Comparison of ENCODE assay signal across 25 cellular contexts in genomic region chr6:104579464-104579863, GRCh38.
DNase-seq lines count a peak whose midpoint lies in the region; ATAC-seq, FAIRE-seq and TF ChIP-seq lines count a peak whose summit lies in the region.
"Had no signal": no experiment of that assay in that cellular context is flagged by ENCODE, and none has a peak within 500 bp of the region (broad histone marks: within the 10 kb centered on the region; RNA-seq: fewer than 3 reads in every experiment).

No MANE protein-coding gene starts in this region.

- H3K36me3 Mint-ChIP-seq in GM23338 (ENCODE audit: low read depth) = no peaks in the 10 kb centered on the region; the same call in 2 of the 3 replicates
- H3K36me3 Mint-ChIP-seq: CD14-positive monocyte had no signal

- DNase-seq in GM23338 (ENCODE audit: low spot score) (peak; percentile 25), OCI-LY7 (ENCODE audit: low spot score) (no peak), endothelial cell of umbilical vein (ENCODE audit: low read depth, low spot score) (no peak), trophoblast cell (peak; percentile 25 to 59), NCI-H146 (lab: John Stamatoyannopoulos, UW) (no peak), H54 (ENCODE audit: insufficient read length, low spot score) (no peak)
- DNase-seq: DMS53, GF-D8, H9, HFFc6, Kasumi-1, MG63, NCI-H1417, NCI-H187, NCI-H226, NCI-H524 treated with DMSO at 0.1 percent for 48 hours, NCI-H82, OCI-M1 had no signal

- H3K9me2 ChIP-seq in GM23338 (ENCODE audit: insufficient read depth) = no peaks in the 10 kb centered on the region
- H3K9me2 ChIP-seq in OCI-LY7 (ENCODE audit: insufficient read depth, low read length) = no peaks in the 10 kb centered on the region

- H3K4ac ChIP-seq in trophoblast cell (ENCODE audit: low read depth, low read length) = no peak overlapping the region

- H3K23ac ChIP-seq in trophoblast cell (ENCODE audit: low read length) = no peak overlapping the region

- no peak overlapping the region for H3K4me3 ChIP-seq in GM23338
- H3K4me3 ChIP-seq in OCI-LY7 (ENCODE audit: low read depth, low read length, poor library complexity, severe bottlenecking) = no peak overlapping the region
- no peak overlapping the region for H3K4me3 ChIP-seq in endothelial cell of umbilical vein (replicated peaks in 1 of 3; ENCODE audit: insufficient read depth in 1 of 3, low read depth in 1 of 3, low read length in 3 of 3)
- H3K4me3 ChIP-seq in trophoblast cell (ENCODE audit: low read depth, low read length) = no peak overlapping the region
- H3K4me3 ChIP-seq: A549, MG63 had no signal

- POLR2A ChIA-PET in OCI-LY7 (lab: Charles Lee) (no interaction called here), endothelial cell of umbilical vein (lab: Charles Lee) (no interaction called here)

- no peaks in the 10 kb centered on the region; the same call in 2 of the 3 replicates for H3K9me3 Mint-ChIP-seq in GM23338

- peak; percentile 37 for FAIRE-seq in endothelial cell of umbilical vein (lab: Jason Lieb, UNC)
- no peak for FAIRE-seq in H54 (lab: Jason Lieb, UNC)
- FAIRE-seq: A549, GM19239, RCC 7860 had no signal

- no peak overlapping the region for H2BK12ac ChIP-seq in trophoblast cell (ENCODE audit: low read length)

- BruUV-seq in OCI-LY7 (replicated peaks; lab: Mats Ljungman, UMichigan) = no TSS peak
- no TSS peak for BruUV-seq in endothelial cell of umbilical vein (replicated peaks; lab: Mats Ljungman, UMichigan)

- no peaks in the 10 kb centered on the region for H3K9me1 ChIP-seq in endothelial cell of umbilical vein (replicated peaks; ENCODE audit: control insufficient read depth, extremely low read depth, insufficient read depth, low read length)

- no peak overlapping the region for H4K91ac ChIP-seq in trophoblast cell (ENCODE audit: low read depth, low read length)

- TF ChIP-seq CTCF in GM23338 (conservative IDR thresholded peaks at IDR 0.05; ENCODE audit: low read depth in 2 of 2) (no peak), OCI-LY7 (conservative IDR thresholded peaks at IDR 0.05; ENCODE audit: low read length) (no peak), endothelial cell of umbilical vein (IDR thresholded peaks at IDR 0.05; ENCODE audit: extremely low read depth in 1 of 2, insufficient read depth in 1 of 2, low read depth in 1 of 2, low read length in 2 of 2) (no peak)

- H3K4me1 ChIP-seq in GM23338 (ENCODE audit: insufficient read depth) (peaks cover 3% of the 10 kb centered on the region; the same call in 1 of the 2 replicates), OCI-LY7 (ENCODE audit: insufficient read depth, low read length, poor library complexity, severe bottlenecking) (no peaks in the 10 kb centered on the region), endothelial cell of umbilical vein (ENCODE audit: control insufficient read depth, extremely low read depth, insufficient read depth, low read length) (no peaks in the 10 kb centered on the region), trophoblast cell (ENCODE audit: control insufficient read depth in 1 of 2, insufficient read depth in 2 of 2, low read length in 2 of 2) (peaks cover 0 to 6% of the 10 kb centered on the region in 2 experiments)
- H3K4me1 ChIP-seq: A549 had no signal

- no peak overlapping the region for H3K14ac ChIP-seq in trophoblast cell (ENCODE audit: low read length)

- H3K9me3 ChIP-seq in OCI-LY7 (ENCODE audit: low read length) (0 out of 2 replicates have a peak, but pooled peaks cover 3% of the 10 kb centered on the region), endothelial cell of umbilical vein (replicated peaks; ENCODE audit: control insufficient read depth, insufficient read depth, low read length) (no peaks in the 10 kb centered on the region), trophoblast cell (ENCODE audit: insufficient read depth, low read depth, low read length) (no peaks in the 10 kb centered on the region)
- H3K9me3 ChIP-seq: A549, MG63 had no signal

- H3K27ac ChIP-seq in GM23338 (ENCODE audit: low read depth) = no peak overlapping the region
- H3K27ac ChIP-seq in OCI-LY7 (ENCODE audit: low read depth, low read length, poor library complexity, severe bottlenecking) = no peak overlapping the region
- no peak overlapping the region for H3K27ac ChIP-seq in endothelial cell of umbilical vein (ENCODE audit: insufficient read depth, low read depth, low read length)
- no peak overlapping the region for H3K27ac ChIP-seq in trophoblast cell (ENCODE audit: low read depth, low read length)
- H3K27ac ChIP-seq: A549 had no signal

- no peak overlapping the region for H3K9ac ChIP-seq in endothelial cell of umbilical vein (replicated peaks; ENCODE audit: extremely low read depth, insufficient read depth, low read length)
- H3K9ac ChIP-seq in trophoblast cell (ENCODE audit: low read length) = no peak overlapping the region

- H4K8ac ChIP-seq in trophoblast cell (ENCODE audit: low read depth, low read length) = no peak overlapping the region

- no peaks in the 10 kb centered on the region for H3K79me1 ChIP-seq in trophoblast cell (ENCODE audit: low read length)

- H4K20me1 ChIP-seq in GM23338 (replicated peaks; ENCODE audit: insufficient read depth) = no peaks in the 10 kb centered on the region
- no peaks in the 10 kb centered on the region for H4K20me1 ChIP-seq in OCI-LY7 (ENCODE audit: insufficient read depth, low read length)
- no peaks in the 10 kb centered on the region for H4K20me1 ChIP-seq in endothelial cell of umbilical vein (replicated peaks; ENCODE audit: control insufficient read depth, extremely low read depth, insufficient read depth, low read length)

- WGBS in trophoblast cell (ENCODE audit: extremely low coverage, insufficient coverage, insufficient read length) = no CpG with 5 or more reads among the region's 4 CpGs

- CTCF ChIA-PET in OCI-LY7 (lab: Charles Lee; ENCODE audit: unreplicated experiment) (no interaction called here), endothelial cell of umbilical vein (lab: Charles Lee) (no interaction called here)

- H3K27me3 Mint-ChIP-seq in GM23338 (ENCODE audit: insufficient read depth, low read depth, poor library complexity) = no peaks in the 10 kb centered on the region
- H3K27me3 Mint-ChIP-seq: B cell had no signal

- dilution Hi-C loops in endothelial cell of umbilical vein (cut with MboI; ENCODE audit: extremely low pct_ligation_motif_present, low sequenced_read_pairs) = no loop called here

- H2AFZ ChIP-seq in GM23338 (no peak overlapping the region), OCI-LY7 (ENCODE audit: low read length) (peak overlapping the region; percentile 76; the same call in 1 of the 2 replicates), endothelial cell of umbilical vein (ENCODE audit: low read depth, low read length) (no peak overlapping the region), trophoblast cell (ENCODE audit: insufficient read depth, low read length, poor library complexity) (no peak overlapping the region)

- intact Hi-C loops in OCI-LY7 (cut with micrococcal nuclease; ENCODE audit: unreplicated experiment) = no loop called here
- intact Hi-C loops in endothelial cell of umbilical vein (cut with micrococcal nuclease) = no loop called here

- H3K27me3 ChIP-seq in GM23338 (ENCODE audit: insufficient read depth) = no peaks in the 10 kb centered on the region
- no peaks in the 10 kb centered on the region for H3K27me3 ChIP-seq in endothelial cell of umbilical vein (ENCODE audit: control insufficient read depth in 2 of 2, insufficient read depth in 2 of 2, low read length in 2 of 2)
- no peaks in the 10 kb centered on the region for H3K27me3 ChIP-seq in trophoblast cell (ENCODE audit: insufficient read depth, low read length)
- H3K27me3 ChIP-seq: MG63 had no signal

- no peak overlapping the region for H2BK120ac ChIP-seq in trophoblast cell (ENCODE audit: insufficient read depth, low read length, poor library complexity)

- H3F3A ChIP-seq in GM23338 (replicated peaks; ENCODE audit: low read depth) = no peaks in the 10 kb centered on the region

- no peak overlapping the region for H2AK5ac ChIP-seq in trophoblast cell (ENCODE audit: low read length)

- peaks cover 15% of the 10 kb centered on the region for H3K4me1 Mint-ChIP-seq in GM23338
- H3K4me1 Mint-ChIP-seq: B cell, CD14-positive monocyte had no signal

- H3K36me3 ChIP-seq in GM23338 (ENCODE audit: insufficient read depth) (no peaks in the 10 kb centered on the region), OCI-LY7 (ENCODE audit: insufficient read depth, low read length) (no peaks in the 10 kb centered on the region), endothelial cell of umbilical vein (ENCODE audit: control insufficient read depth in 2 of 2, extremely low read depth in 1 of 2, insufficient read depth in 2 of 2, low read length in 2 of 2) (no peaks in the 10 kb centered on the region), trophoblast cell (ENCODE audit: control insufficient read depth in 1 of 2, insufficient read depth in 2 of 2, low read length in 2 of 2) (no peaks in the 10 kb centered on the region)
- H3K36me3 ChIP-seq: MG63 had no signal

- H4K12ac ChIP-seq in trophoblast cell (ENCODE audit: low read depth, low read length) = no peak overlapping the region

- H3K79me2 ChIP-seq in GM23338 (replicated peaks; ENCODE audit: insufficient read depth) (no peaks in the 10 kb centered on the region), OCI-LY7 (ENCODE audit: insufficient read depth, low read depth, low read length) (no peaks in the 10 kb centered on the region), endothelial cell of umbilical vein (ENCODE audit: control insufficient read depth, insufficient read depth, low read length) (no peaks in the 10 kb centered on the region), trophoblast cell (ENCODE audit: control insufficient read depth, insufficient read depth, low read length, poor library complexity) (no peaks in the 10 kb centered on the region)

- no peak overlapping the region for H3K4me3 Mint-ChIP-seq in GM23338
- H3K4me3 Mint-ChIP-seq: B cell, CD14-positive monocyte, H9, HFFc6 had no signal

- H3K18ac ChIP-seq in trophoblast cell (ENCODE audit: low read length) = no peak overlapping the region

- no peak overlapping the region for H2BK5ac ChIP-seq in trophoblast cell (ENCODE audit: low read depth, low read length, poor library complexity)

- no peak for TF ChIP-seq POLR2A in endothelial cell of umbilical vein (IDR thresholded peaks at IDR 0.05; ENCODE audit: low read depth, low read length)
- TF ChIP-seq POLR2A in H54 (IDR thresholded peaks at IDR 0.05; ENCODE audit: low read depth, low read length) = no peak

- H3K4me2 ChIP-seq in GM23338 (no peak overlapping the region), OCI-LY7 (ENCODE audit: low read length) (no peak overlapping the region), endothelial cell of umbilical vein (ENCODE audit: insufficient read depth, low read length) (no peak overlapping the region), trophoblast cell (ENCODE audit: low read length) (no peak overlapping the region)
- H3K4me2 ChIP-seq: A549 had no signal

- no peak overlapping the region for H3K27ac Mint-ChIP-seq in GM23338
- H3K27ac Mint-ChIP-seq: B cell, CD14-positive monocyte, HFFc6 had no signal

- no peak for ATAC-seq in GM23338
- ATAC-seq in GM21360 (IDR thresholded peaks at IDR 0.05; ENCODE audit: unreplicated experiment) = no peak
- no peak for ATAC-seq in HG03439 (IDR thresholded peaks at IDR 0.05; ENCODE audit: unreplicated experiment)
- ATAC-seq: A549 had no signal

TF ChIP-seq in GM23338, 12 proteins besides CTCF, POLR2A, EP300 and RAD21 (continues in another document):
- no peak for TF ChIP-seq NANOG (IDR thresholded peaks at IDR 0.05; ENCODE audit: borderline replicate concordance)

TF ChIP-seq in endothelial cell of umbilical vein, 7 proteins besides CTCF, POLR2A, EP300 and RAD21 (continues in another document):
- TF ChIP-seq POLR2AphosphoS5 (IDR thresholded peaks at IDR 0.05; ENCODE audit: insufficient read depth, low read depth, low read length) = no peak

Comparison
In these comparisons a context has a peak if more than half of its experiments do, and no peak if none do; other contexts are left out.
1. DNase-seq: peak in GM23338 (single experiment) and trophoblast cell (2 of 2); none in OCI-LY7 (single experiment), endothelial cell of umbilical vein (single experiment), NCI-H146 (single experiment) and H54 (single experiment).